25 cellular contexts compared by ENCODE assay signal in the genomic region with DNA sequence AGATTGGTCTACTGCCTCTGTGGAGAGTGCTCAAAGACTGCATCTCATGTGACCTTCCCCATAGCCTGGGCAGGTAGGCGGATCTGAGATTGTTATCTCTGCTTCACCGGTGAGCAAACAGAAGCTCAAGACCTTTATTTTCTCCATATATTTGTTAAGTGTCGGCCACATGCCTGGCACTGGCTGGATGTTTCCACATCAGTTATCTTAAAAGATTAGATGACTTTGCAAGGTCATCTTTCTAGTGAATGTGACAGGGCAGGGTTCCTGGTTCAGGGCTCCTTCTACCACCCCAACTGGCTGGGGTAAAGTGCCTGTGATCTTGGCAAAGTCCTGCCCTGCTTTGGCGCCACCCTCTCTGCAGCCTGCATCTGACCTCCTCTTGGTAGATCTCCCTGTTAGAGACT.
DNase-seq lines count a peak whose midpoint lies in the region; ATAC-seq and TF ChIP-seq lines count a peak whose summit lies in the region.
"Had no signal": no experiment of that assay in that cellular context is flagged by ENCODE, and none has a peak within 500 bp of the region (broad histone marks: within the 10 kb centered on the region; RNA-seq: fewer than 3 reads in every experiment).

No MANE protein-coding gene starts in this region.

- no peaks in the 10 kb centered on the region for H3K36me3 Mint-ChIP-seq in chondrocyte (ENCODE audit: low read depth)
- H3K36me3 Mint-ChIP-seq: activated naive CD4-positive, alpha-beta T cell treated with anti-CD3 and anti-CD28 coated beads, Interleukin-2, amount 50 U/mL, for 24 hours; T-cell had no signal

- H3K79me2 ChIP-seq in Loucy (ENCODE audit: insufficient read depth, low read length) (no peaks in the 10 kb centered on the region), Karpas-422 (ENCODE audit: low read length) (no peaks in the 10 kb centered on the region)

- in situ Hi-C loops in G401 (cut with HindIII; ENCODE audit: low sequenced_read_pairs), result no loop called here

- H3K9ac ChIP-seq in Loucy (ENCODE audit: low read depth, low read length, poor library complexity, severe bottlenecking) (peak overlapping the region; percentile 37), Karpas-422 (ENCODE audit: low read length) (no peak overlapping the region)

- H4K20me1 ChIP-seq in Loucy (ENCODE audit: insufficient read depth, low read length, poor library complexity, severe bottlenecking) (no peaks in the 10 kb centered on the region), Karpas-422 (ENCODE audit: insufficient read depth, low read depth, low read length) (no peaks in the 10 kb centered on the region)

- H2AFZ ChIP-seq in Loucy (ENCODE audit: low read length) (no peak overlapping the region), Karpas-422 (ENCODE audit: low read length) (no peak overlapping the region)

- H3K27ac Mint-ChIP-seq in chondrocyte (ENCODE audit: unreplicated experiment), result no peak overlapping the region
- H3K27ac Mint-ChIP-seq: activated naive CD4-positive, alpha-beta T cell treated with anti-CD3 and anti-CD28 coated beads, Interleukin-2, amount 50 U/mL, for 24 hours; B cell; natural killer cell; T-cell had no signal

- no peaks in the 10 kb centered on the region; the same call in 1 of the 2 replicates for H3F3A ChIP-seq in Loucy (ENCODE audit: low read depth)

- no peak for TF ChIP-seq POLR2A in body of pancreas (IDR thresholded peaks at IDR 0.05)

- DNase-seq in DMS79 treated with DMSO at 0.1 percent for 48 hours (lab: John Stamatoyannopoulos, UW) (peak; percentile 7), DMS79 (lab: John Stamatoyannopoulos, UW) (no peak), body of pancreas (peak; percentile 25 to 42 (median 28)), mucosa of descending colon (peak in 1 of 3 donors; percentile 22), chondrocyte (ENCODE audit: low spot score) (no peak), G401 (ENCODE audit: low spot score) (no peak), Karpas-422 (no peak)
- DNase-seq: activated CD4-positive, alpha-beta T cell treated with anti-CD3 and anti-CD28 coated beads for 4 hours; effector CD4-positive, alpha-beta T cell; EL; foreskin melanocyte; natural killer cell; NCI-H1105 treated with DMSO at 0.1 percent for 48 hours; NCI-H2081; NCI-H524; ovary; SHP77; sigmoid colon; stimulated activated CD8-positive, alpha-beta memory T cell treated with anti-CD3 and anti-CD28 coated beads, Interleukin-4, amount 100 ng/mL, for 48 hours; T-cell; upper lobe of left lung had no signal

- H3K4me2 ChIP-seq in Loucy (ENCODE audit: low read depth, low read length, poor library complexity, severe bottlenecking) (peak overlapping the region; percentile 30), Karpas-422 (ENCODE audit: low read depth, low read length, poor library complexity, severe bottlenecking) (no peak overlapping the region)

- WGBS in body of pancreas, 2 donors, result 26 to 42% methylated on average over 4 of the region's 4 CpGs

- no peaks in the 10 kb centered on the region for H3K9me3 ChIP-seq in Loucy (ENCODE audit: insufficient read depth, low read depth, low read length)
- H3K9me3 ChIP-seq in body of pancreas, result no peaks in the 10 kb centered on the region
- H3K9me3 ChIP-seq in mucosa of descending colon, result no peaks in the 10 kb centered on the region
- no peaks in the 10 kb centered on the region for H3K9me3 ChIP-seq in Karpas-422 (ENCODE audit: low read length)
- H3K9me3 ChIP-seq: ovary, sigmoid colon, upper lobe of left lung had no signal

- TF ChIP-seq CTCF in Loucy (conservative IDR thresholded peaks at IDR 0.05; ENCODE audit: low read length) (no peak), body of pancreas (IDR thresholded peaks at IDR 0.05) (no peak), mucosa of descending colon (IDR thresholded peaks at IDR 0.05) (no peak), chondrocyte (IDR thresholded peaks at IDR 0.05) (no peak)

- ATAC-seq in body of pancreas (peak; percentile 62), mucosa of descending colon (peak; percentile 81)
- ATAC-seq: esophagus mucosa, natural killer cell, T-cell had no signal

- intact Hi-C loops in body of pancreas (cut with DNase I), result no loop called here
- intact Hi-C loops in mucosa of descending colon (cut with DNase I, micrococcal nuclease), result no loop called here

- no peaks in the 10 kb centered on the region for H3K36me3 ChIP-seq in Loucy (ENCODE audit: insufficient read depth, low read length)
- no peaks in the 10 kb centered on the region for H3K36me3 ChIP-seq in body of pancreas (replicated peaks in 1 of 2; ENCODE audit: insufficient read depth in 1 of 2, low read depth in 2 of 2)
- no peaks in the 10 kb centered on the region for H3K36me3 ChIP-seq in mucosa of descending colon (ENCODE audit: low read depth)
- H3K36me3 ChIP-seq in Karpas-422 (ENCODE audit: insufficient read depth, low read length), result no peaks in the 10 kb centered on the region
- H3K36me3 ChIP-seq: ovary, upper lobe of left lung had no signal

- H3K4me1 Mint-ChIP-seq in chondrocyte (ENCODE audit: low read depth), result peaks cover 32% of the 10 kb centered on the region
- H3K4me1 Mint-ChIP-seq: activated naive CD4-positive, alpha-beta T cell treated with anti-CD3 and anti-CD28 coated beads, Interleukin-2, amount 50 U/mL, for 24 hours; B cell had no signal

- peak overlapping the region; percentile 3 for H3K4me3 ChIP-seq in Loucy (ENCODE audit: low read length, poor library complexity, severe bottlenecking)
- no peak overlapping the region for H3K4me3 ChIP-seq in body of pancreas
- H3K4me3 ChIP-seq in mucosa of descending colon, result no peak overlapping the region
- no peak overlapping the region for H3K4me3 ChIP-seq in Karpas-422 (ENCODE audit: low read length)
- H3K4me3 ChIP-seq: ovary, sigmoid colon, upper lobe of left lung had no signal

- H3K27ac ChIP-seq in body of pancreas, result no peak overlapping the region
- no peak overlapping the region for H3K27ac ChIP-seq in Karpas-422 (ENCODE audit: low read length)
- H3K27ac ChIP-seq: ovary, sigmoid colon, upper lobe of left lung had no signal

- no peaks in the 10 kb centered on the region for H3K9me2 ChIP-seq in Loucy (replicated peaks; ENCODE audit: low read depth, low read length)
- H3K9me2 ChIP-seq in Karpas-422 (replicated peaks; ENCODE audit: insufficient read depth, low read length), result no peaks in the 10 kb centered on the region

- H3K27me3 Mint-ChIP-seq in chondrocyte (ENCODE audit: low read depth), result no peaks in the 10 kb centered on the region
- H3K27me3 Mint-ChIP-seq: activated naive CD4-positive, alpha-beta T cell treated with anti-CD3 and anti-CD28 coated beads, Interleukin-2, amount 50 U/mL, for 24 hours; B cell had no signal

- H3K4me1 ChIP-seq in Loucy (ENCODE audit: insufficient read depth, low read length, poor library complexity, severe bottlenecking), result peaks cover 68% of the 10 kb centered on the region
- H3K4me1 ChIP-seq in body of pancreas, result peaks cover 17% of the 10 kb centered on the region
- peaks cover 5% of the 10 kb centered on the region for H3K4me1 ChIP-seq in mucosa of descending colon (ENCODE audit: low read depth)
- H3K4me1 ChIP-seq in Karpas-422 (ENCODE audit: low read length), result no peaks in the 10 kb centered on the region
- H3K4me1 ChIP-seq: sigmoid colon had no signal

- H3K27me3 ChIP-seq in Loucy (ENCODE audit: insufficient read depth, low read length, poor library complexity, severe bottlenecking) (no peaks in the 10 kb centered on the region), body of pancreas (no peaks in the 10 kb centered on the region), Karpas-422 (ENCODE audit: low read length) (no peaks in the 10 kb centered on the region; the same call in 1 of the 2 replicates)
- H3K27me3 ChIP-seq: ovary, sigmoid colon, upper lobe of left lung had no signal

- H3K4me3 Mint-ChIP-seq in chondrocyte (ENCODE audit: unreplicated experiment), result no peak overlapping the region
- H3K4me3 Mint-ChIP-seq: activated naive CD4-positive, alpha-beta T cell treated with anti-CD3 and anti-CD28 coated beads, Interleukin-2, amount 50 U/mL, for 24 hours; B cell; natural killer cell; T-cell had no signal

- no peaks in the 10 kb centered on the region for H3K9me3 Mint-ChIP-seq in chondrocyte (ENCODE audit: low read depth)
- H3K9me3 Mint-ChIP-seq: activated naive CD4-positive, alpha-beta T cell treated with anti-CD3 and anti-CD28 coated beads, Interleukin-2, amount 50 U/mL, for 24 hours; natural killer cell; T-cell had no signal

Comparison
In these comparisons a context has a peak if more than half of its experiments do, and no peak if none do; other contexts are left out.
1. DNase-seq: peak in DMS79 treated with DMSO at 0.1 percent for 48 hours (single experiment) and body of pancreas (4 of 4); none in DMS79 (single experiment), chondrocyte (single experiment), G401 (single experiment) and Karpas-422 (single experiment).